In genomic region chr11:47675851-47676250, GRCh38 we compare ENCODE assay signal across 35 cellular contexts.
"Had no signal": no experiment of that assay in that cellular context is flagged by ENCODE, and none has a peak within 500 bp of the region (broad histone marks: within the 10 kb centered on the region; RNA-seq: fewer than 3 reads in every experiment).

No MANE protein-coding gene starts in this region.

- H3K36me3 ChIP-seq: MG63 had no signal

- H3K9me3 ChIP-seq: MG63 had no signal

- DNase-seq: Karpas-422, Kasumi-1, MG63, MM.1S, MV-4-11, NCI-H1048, NCI-H1092, NCI-H1092 treated with DMSO at 0.1 percent for 48 hours, NCI-H1105, NCI-H1105 treated with DMSO at 0.1 percent for 48 hours, NCI-H1417, NCI-H1417 treated with DMSO at 0.1 percent for 48 hours, NCI-H1436, NCI-H1436 treated with DMSO at 0.1 percent for 48 hours, NCI-H146, NCI-H1694, NCI-H1694 treated with DMSO at 0.1 percent for 48 hours, NCI-H187, NCI-H187 treated with DMSO at 0.1 percent for 48 hours, NCI-H1930, NCI-H2029, NCI-H2029 treated with DMSO at 0.1 percent for 48 hours, NCI-H2081, NCI-H2081 treated with DMSO at 0.1 percent for 48 hours, NCI-H2107, NCI-H2171, NCI-H2171 treated with DMSO at 0.1 percent for 48 hours, NCI-H2227 treated with DMSO at 0.1 percent for 48 hours, NCI-H226, NCI-H345, NCI-H446, NCI-H446 treated with DMSO at 0.1 percent for 48 hours, NCI-H510A, NCI-H510A treated with DMSO at 0.1 percent for 48 hours, NCI-H524 had no signal

- H3K27me3 ChIP-seq: MG63 had no signal

- H3K4me3 ChIP-seq: MG63 had no signal
